Comparison of ENCODE assay signal across 13 cellular contexts in the genomic region with DNA sequence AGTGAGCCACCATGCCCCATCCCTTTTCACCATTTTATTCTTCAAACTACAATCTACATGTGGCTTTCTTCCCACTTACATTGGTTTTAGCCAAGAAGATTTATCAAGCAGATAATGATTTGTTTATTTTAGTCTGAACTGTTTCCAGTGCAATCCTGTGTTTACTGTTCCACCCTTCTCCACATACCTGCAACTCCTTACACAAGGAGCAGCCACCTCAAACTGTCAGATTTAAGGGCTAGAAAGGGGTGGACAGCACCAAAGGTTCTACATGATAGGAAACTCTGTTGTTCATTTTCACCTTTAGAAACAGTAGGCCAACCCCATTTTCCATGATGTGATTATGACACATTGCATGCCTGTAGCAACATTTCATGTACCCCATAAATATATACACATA. TPM values are rescaled to one million over a fixed set of nuclear protein-coding genes. Genes with fewer than 3 reads are reported as not detected.
DNase-seq lines count a peak whose midpoint lies in the region; ATAC-seq and TF ChIP-seq lines count a peak whose summit lies in the region.
"Had no signal": no experiment of that assay in that cellular context is flagged by ENCODE, and none has a peak within 500 bp of the region (broad histone marks: within the 10 kb centered on the region; RNA-seq: fewer than 3 reads in every experiment).

No MANE protein-coding gene starts in this region.

- peaks cover 32% of the 10 kb centered on the region for H3K4me1 Mint-ChIP-seq in activated CD4-positive, alpha-beta T cell treated with anti-CD3 and anti-CD28 coated beads for 36 hours
- H3K4me1 Mint-ChIP-seq in MCF 10A (ENCODE audit: insufficient read depth, unreplicated experiment) (peaks cover 12% of the 10 kb centered on the region), neural crest cell (peaks cover 33% of the 10 kb centered on the region)

- TF ChIP-seq CTCF in LNCaP clone FGC (IDR thresholded peaks at IDR 0.05; ENCODE audit: control insufficient read depth, extremely low read depth, insufficient read depth) (no peak), MCF 10A (IDR thresholded peaks at IDR 0.05; ENCODE audit: unreplicated experiment) (no peak), neural crest cell (conservative IDR thresholded peaks at IDR 0.05) (no peak)

- CTCF ChIA-PET in activated CD4-positive, alpha-beta T cell treated with anti-CD3 and anti-CD28 coated beads for 36 hours (lab: Charles Lee), result interaction anchor here (1.0 to 2.0 kb wide), 2 partner anchors 11 to 16 kb away, joined by 3 to 5 read pairs; partner anchors contain the start of gene RPL27
- CTCF ChIA-PET in MCF 10A (lab: Yijun Ruan, JAX), result no interaction called here

- no TSS peak for BruUV-seq in MCF 10A (replicated peaks; lab: Mats Ljungman, UMichigan)

- no peaks in the 10 kb centered on the region for H3K27me3 Mint-ChIP-seq in activated CD4-positive, alpha-beta T cell treated with anti-CD3 and anti-CD28 coated beads for 36 hours
- no peaks in the 10 kb centered on the region for H3K27me3 Mint-ChIP-seq in MCF 10A (ENCODE audit: insufficient read depth, unreplicated experiment)
- H3K27me3 Mint-ChIP-seq in neural crest cell (ENCODE audit: low read depth), result no peaks in the 10 kb centered on the region

- no peaks in the 10 kb centered on the region for H3K9me3 Mint-ChIP-seq in activated CD4-positive, alpha-beta T cell treated with anti-CD3 and anti-CD28 coated beads for 36 hours (ENCODE audit: low read depth)
- no peaks in the 10 kb centered on the region for H3K9me3 Mint-ChIP-seq in MCF 10A (ENCODE audit: unreplicated experiment)
- H3K9me3 Mint-ChIP-seq in neural crest cell, result no peaks in the 10 kb centered on the region

- POLR2A ChIA-PET in activated CD4-positive, alpha-beta T cell treated with anti-CD3 and anti-CD28 coated beads for 36 hours (lab: Charles Lee), result interaction anchor here (0.7 kb wide), 1 partner anchor 16 kb away, joined by 3 read pairs; the partner anchor contains the start of gene RPL27
- POLR2A ChIA-PET in MCF 10A (lab: Yijun Ruan, JAX), result interaction anchor here (0.6 to 4.1 kb wide), 4 partner anchors 16 to 144 kb away, joined by 3 to 46 read pairs (median 8); partner anchors contain the start of genes AARSD1 and RPL27

- intact Hi-C loops in activated CD4-positive, alpha-beta T cell treated with anti-CD3 and anti-CD28 coated beads for 36 hours (cut with DNase I, micrococcal nuclease), result loop anchor here (5.0 kb wide), 3 partner anchors 150 to 1015 kb away; partner anchors contain the start of genes CNP (in 1 of the 2), PLEKHH3 (in 1 of the 2) and PSME3 (in 1 of the 2)
- intact Hi-C loops in MCF 10A (cut with micrococcal nuclease), result no loop called here

- ATAC-seq in activated CD4-positive, alpha-beta T cell treated with anti-CD3 and anti-CD28 coated beads for 36 hours, result no peak

- H3K4me3 ChIP-seq in LNCaP clone FGC (ENCODE audit: low read depth, low read length), result peak overlapping the region; percentile 91

- peak overlapping the region; percentile 99 for H3K4me3 Mint-ChIP-seq in activated CD4-positive, alpha-beta T cell treated with anti-CD3 and anti-CD28 coated beads for 36 hours
- H3K4me3 Mint-ChIP-seq in MCF 10A (ENCODE audit: unreplicated experiment) (peak overlapping the region; percentile 95), neural crest cell (peak overlapping the region; percentile 89)

- no peak for TF ChIP-seq POLR2A in erythroblast (IDR thresholded peaks at IDR 0.05; ENCODE audit: low read length)

- H3K27ac Mint-ChIP-seq in activated CD4-positive, alpha-beta T cell treated with anti-CD3 and anti-CD28 coated beads for 36 hours, result peak overlapping the region; percentile 47
- H3K27ac Mint-ChIP-seq in MCF 10A (ENCODE audit: low read depth, unreplicated experiment) (no peak overlapping the region), neural crest cell (ENCODE audit: unreplicated experiment) (no peak overlapping the region)

- peaks cover 30% of the 10 kb centered on the region for H3K36me3 Mint-ChIP-seq in activated CD4-positive, alpha-beta T cell treated with anti-CD3 and anti-CD28 coated beads for 36 hours (ENCODE audit: low read depth)
- H3K36me3 Mint-ChIP-seq in MCF 10A (ENCODE audit: insufficient read depth, unreplicated experiment) (peaks cover 56% of the 10 kb centered on the region), neural crest cell (ENCODE audit: low read depth) (no peaks in the 10 kb centered on the region)

- no peak for DNase-seq in activated CD4-positive, alpha-beta T cell treated with anti-CD3 and anti-CD28 coated beads for 36 hours
- DNase-seq in activated CD4-positive, alpha-beta T cell treated with anti-CD3 and anti-CD28 coated beads for 48 hours, result no peak
- DNase-seq in LNCaP clone FGC (ENCODE audit: low read depth) (peak; percentile 97), MCF 10A (ENCODE audit: unreplicated experiment) (no peak), neural crest cell (ENCODE audit: low read depth, low spot score) (no peak), HUDEP-2 (lab: John Stamatoyannopoulos, UW; ENCODE audit: unreplicated experiment in 76 of 76) (no peak), DMS79 (lab: John Stamatoyannopoulos, UW) (no peak), erythroblast (lab: John Stamatoyannopoulos, UW) (no peak)
- DNase-seq: ACHN; activated CD4-positive, CD25-positive, alpha-beta regulatory T cell treated with anti-CD3 and anti-CD28 coated beads, Interleukin-2, amount 50 U/mL, for 72 hours; anterior cingulate cortex; transverse colon had no signal

RNA-seq across cellular contexts. Expression of gene RUNDC1, which starts 1.9 kb away (rescaled TPM):
- total RNA-seq in activated CD4-positive, alpha-beta T cell treated with anti-CD3 and anti-CD28 coated beads for 36 hours, result 10 to 100 TPM; 12.3 to 12.5 TPM
- total RNA-seq in MCF 10A (2022) (13.4 and 14.2 TPM in 2 replicates), neural crest cell (15.9 and 16.5 TPM in 2 replicates)

RNA-seq across cellular contexts. Expression of gene PTGES3L, which starts 2.4 kb away (rescaled TPM):
- total RNA-seq in activated CD4-positive, alpha-beta T cell treated with anti-CD3 and anti-CD28 coated beads for 36 hours, result under 1 TPM; 0.21 to 0.90 TPM
- total RNA-seq in MCF 10A (2022), result 0.83 and 0.96 TPM in 2 replicates
- 3.4 and 3.5 TPM in 2 replicates for total RNA-seq in neural crest cell
- total RNA-seq: G401 had no signal

RNA-seq across cellular contexts. Expression of gene RPL27, which starts 16.0 kb away (rescaled TPM):
- 1,000 to 10,000 TPM; 1,703 to 2,161 TPM for total RNA-seq in activated CD4-positive, alpha-beta T cell treated with anti-CD3 and anti-CD28 coated beads for 36 hours
- total RNA-seq in MCF 10A (2022) (970 and 1,226 TPM in 2 replicates), neural crest cell (1,045 and 1,183 TPM in 2 replicates)

RNA-seq across cellular contexts. Expression of gene AARSD1, which starts 18.0 kb away (rescaled TPM):
- total RNA-seq in activated CD4-positive, alpha-beta T cell treated with anti-CD3 and anti-CD28 coated beads for 36 hours, result 10 to 100 TPM; 40.8 to 58.6 TPM
- total RNA-seq in MCF 10A (2022) (48.9 and 79.9 TPM in 2 replicates), neural crest cell (61.6 and 65.6 TPM in 2 replicates)

RNA-seq across cellular contexts. Expression of gene IFI35, which starts 24.3 kb away (rescaled TPM):
- 10 to 100 TPM; 65.3 to 68.1 TPM for total RNA-seq in activated CD4-positive, alpha-beta T cell treated with anti-CD3 and anti-CD28 coated beads for 36 hours
- total RNA-seq in MCF 10A (2022), result 6.3 and 7.3 TPM in 2 replicates
- 0.91 and 1.3 TPM in 2 replicates for total RNA-seq in neural crest cell
